Comparison of ENCODE assay signal across 12 cellular contexts in the genomic region with DNA sequence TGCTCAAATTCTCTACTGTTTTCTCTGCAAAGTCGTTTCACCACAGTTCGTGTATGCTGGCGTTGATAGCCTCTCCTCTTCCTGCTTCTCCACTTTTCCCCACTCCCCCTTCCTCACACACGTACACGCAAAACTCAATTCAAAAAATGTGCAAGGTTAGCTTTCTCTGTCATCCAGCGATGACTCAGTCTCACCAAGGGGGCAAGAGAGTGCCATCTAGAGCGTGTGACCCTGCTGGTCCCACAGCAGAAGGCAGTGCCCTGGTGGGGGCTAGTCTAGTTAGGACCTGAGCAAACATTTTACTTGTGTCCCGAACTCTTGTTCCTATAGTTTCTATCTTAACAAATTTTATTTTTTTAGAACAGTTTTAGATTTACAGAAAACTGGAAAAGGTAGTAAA.
DNase-seq lines count a peak whose midpoint lies in the region; ATAC-seq, FAIRE-seq and TF ChIP-seq lines count a peak whose summit lies in the region.
"Had no signal": no experiment of that assay in that cellular context is flagged by ENCODE, and none has a peak within 500 bp of the region (broad histone marks: within the 10 kb centered on the region; RNA-seq: fewer than 3 reads in every experiment).

No MANE protein-coding gene starts in this region.

- ATAC-seq in Right ventricle myocardium inferior (no peak), RWPE2 (ENCODE audit: low read depth) (no peak), GM12878 (no peak)
- peak; percentile 41 to 60 for ATAC-seq in stimulated activated naive B cell treated with anti-CD40 and anti-IgM and Interleukin-4, amounts not matched to agents 10 μg/mL and 1 μg/mL and 100 μg/mL, for 72 hours (replicated peaks)

- H4K20me1 ChIP-seq in GM12878 (ENCODE audit: control insufficient read depth, insufficient read depth) (no peaks in the 10 kb centered on the region), GM23248 (ENCODE audit: insufficient read depth) (no peaks in the 10 kb centered on the region)

- H3K9me2 ChIP-seq in GM23248 (ENCODE audit: insufficient read depth) = no peaks in the 10 kb centered on the region

- H3K36me3 ChIP-seq in left ventricle myocardium inferior (peaks cover 6% of the 10 kb centered on the region), RWPE2 (ENCODE audit: low read depth) (peaks cover 10% of the 10 kb centered on the region), GM12878 (ENCODE audit: control insufficient read depth in 2 of 2, insufficient read depth in 2 of 2, low read length in 1 of 2) (peaks cover 0 to 6% of the 10 kb centered on the region in 2 experiments; a peak in 3 of 4 replicates), GM23248 (ENCODE audit: low read depth) (no peaks in the 10 kb centered on the region)
- H3K36me3 ChIP-seq: uterus had no signal

- BruUV-seq in GM12878 (replicated peaks; lab: Mats Ljungman, UMichigan) = no TSS peak

- RAD21 ChIA-PET in GM12878 (lab: Charles Lee; ENCODE audit: unreplicated experiment) = no interaction called here

- WGBS in GM12878 (ENCODE audit: insufficient coverage, insufficient replicate concordance, low lambda C conversion rate, missing lambda C conversion rate) = 75% methylated on average over 8 of the region's 8 CpGs
- 69 to 77% methylated on average over 7 to 8 of the region's 8 CpGs for WGBS in GM23248 (ENCODE audit: low coverage in 1 of 2, low lambda C conversion rate in 2 of 2, missing lambda C conversion rate in 2 of 2), 2 experiments

- SMC1A ChIA-PET in GM12878 (lab: Charles Lee; ENCODE audit: uncharacterized antibody, unreplicated experiment) = no interaction called here

- H3K9me3 ChIP-seq in left ventricle myocardium inferior (replicated peaks) = no peaks in the 10 kb centered on the region
- no peaks in the 10 kb centered on the region for H3K9me3 ChIP-seq in RWPE2 (ENCODE audit: severe bottlenecking)
- H3K9me3 ChIP-seq in GM12878 (replicated peaks; ENCODE audit: control insufficient read depth, insufficient read depth, low read length) = no peaks in the 10 kb centered on the region
- H3K9me3 ChIP-seq in GM23248 (ENCODE audit: low read depth) = no peaks in the 10 kb centered on the region
- H3K9me3 ChIP-seq: uterus had no signal

- no peak overlapping the region for H3K27ac Mint-ChIP-seq in stimulated activated naive B cell treated with anti-CD40 and anti-IgM and Interleukin-4, amounts not matched to agents 10 μg/mL and 1 μg/mL and 100 μg/mL, for 72 hours

- H3K27me3 ChIP-seq in left ventricle myocardium inferior (ENCODE audit: low read depth) = no peaks in the 10 kb centered on the region
- H3K27me3 ChIP-seq in RWPE2 (ENCODE audit: insufficient read depth, poor library complexity, severe bottlenecking) = no peaks in the 10 kb centered on the region
- H3K27me3 ChIP-seq in GM12878 (replicated peaks in 1 of 2; ENCODE audit: control insufficient read depth in 2 of 2, insufficient read depth in 2 of 2, low read length in 1 of 2) = no peaks in the 10 kb centered on the region
- no peaks in the 10 kb centered on the region for H3K27me3 ChIP-seq in GM23248 (replicated peaks; ENCODE audit: insufficient read depth)
- H3K27me3 ChIP-seq: uterus had no signal

- H3F3A ChIP-seq in GM23248 (ENCODE audit: insufficient read depth) = no peaks in the 10 kb centered on the region

- H2AFZ ChIP-seq in GM12878 (ENCODE audit: control insufficient read depth, low read depth, low read length) = no peak overlapping the region
- H2AFZ ChIP-seq in GM23248 = no peak overlapping the region

- no peak for TF ChIP-seq RAD21 in GM12878 (IDR thresholded peaks at IDR 0.05; ENCODE audit: insufficient read depth, low read depth, low read length)

- POLR2A ChIA-PET in GM12878 (lab: Charles Lee) = no interaction called here

- TF ChIP-seq EP300 in GM12878 (IDR thresholded peaks at IDR 0.05; ENCODE audit: borderline replicate concordance in 1 of 2, control insufficient read depth in 1 of 2, low read depth in 2 of 2, low read length in 2 of 2) = no peak

- H3K4me2 ChIP-seq in GM12878 (ENCODE audit: control insufficient read depth, insufficient read depth) (no peak overlapping the region), GM23248 (ENCODE audit: unreplicated experiment) (no peak overlapping the region)

- in situ Hi-C loops in GM12878 (cut with MboI) = no loop called here
- in situ Hi-C loops in GM23248 (cut with MboI) = no loop called here

- peak; percentile 7 for DNase-seq in Right ventricle myocardium inferior (ENCODE audit: missing footprints)
- no peak for DNase-seq in left ventricle myocardium inferior
- peak; percentile 36 for DNase-seq in RWPE2 (ENCODE audit: low spot score)
- DNase-seq in GM12878 (ENCODE audit: low read depth, low spot score) = no peak
- no peak for DNase-seq in stimulated activated naive B cell treated with anti-CD40 and anti-IgM and Interleukin-4, amounts not matched to agents 10 μg/mL and 1 μg/mL and 100 μg/mL, for 72 hours
- DNase-seq in GM23248 = no peak
- DNase-seq in head of caudate nucleus = no peak
- DNase-seq in NCI-H1092 treated with DMSO at 0.1 percent for 48 hours (lab: John Stamatoyannopoulos, UW) = no peak
- DNase-seq: cortex of kidney, NCI-H510A treated with DMSO at 0.1 percent for 48 hours, uterus had no signal

- no peaks in the 10 kb centered on the region for H3K27me3 Mint-ChIP-seq in stimulated activated naive B cell treated with anti-CD40 and anti-IgM and Interleukin-4, amounts not matched to agents 10 μg/mL and 1 μg/mL and 100 μg/mL, for 72 hours

- no peak for FAIRE-seq in GM12878 (lab: Jason Lieb, UNC)

- H3K36me3 Mint-ChIP-seq in stimulated activated naive B cell treated with anti-CD40 and anti-IgM and Interleukin-4, amounts not matched to agents 10 μg/mL and 1 μg/mL and 100 μg/mL, for 72 hours = peaks cover 27 to 54% of the 10 kb centered on the region in 2 donors

- H3K9ac ChIP-seq in GM12878 (ENCODE audit: control insufficient read depth, insufficient read depth, low read length) = no peak overlapping the region
- H3K9ac ChIP-seq in GM23248 = no peak overlapping the region

- H3K4me1 Mint-ChIP-seq in stimulated activated naive B cell treated with anti-CD40 and anti-IgM and Interleukin-4, amounts not matched to agents 10 μg/mL and 1 μg/mL and 100 μg/mL, for 72 hours = peaks cover 38 to 60% of the 10 kb centered on the region in 2 donors

- TF ChIP-seq POLR2A in GM12878 (IDR thresholded peaks at IDR 0.05; ENCODE audit: low read depth, low read length) = no peak

- H3K27ac ChIP-seq in left ventricle myocardium inferior (replicated peaks) = no peak overlapping the region
- H3K27ac ChIP-seq in RWPE2 (ENCODE audit: poor library complexity, severe bottlenecking) = no peak overlapping the region
- H3K27ac ChIP-seq in GM12878 (ENCODE audit: control insufficient read depth, insufficient read depth) = no peak overlapping the region
- H3K27ac ChIP-seq in GM23248 = no peak overlapping the region
- H3K27ac ChIP-seq: uterus, VCaP had no signal

- H3K4me3 Mint-ChIP-seq in stimulated activated naive B cell treated with anti-CD40 and anti-IgM and Interleukin-4, amounts not matched to agents 10 μg/mL and 1 μg/mL and 100 μg/mL, for 72 hours = no peak overlapping the region

- H3K4me1 ChIP-seq in left ventricle myocardium inferior (peaks cover 36% of the 10 kb centered on the region), RWPE2 (ENCODE audit: insufficient read depth, poor library complexity, severe bottlenecking) (peaks cover 3% of the 10 kb centered on the region), GM12878 (ENCODE audit: control insufficient read depth, insufficient read depth, low read length) (no peaks in the 10 kb centered on the region), GM23248 (ENCODE audit: insufficient read depth) (peaks cover 9% of the 10 kb centered on the region)
- H3K4me1 ChIP-seq: uterus had no signal

- no peaks in the 10 kb centered on the region for H3K9me3 Mint-ChIP-seq in stimulated activated naive B cell treated with anti-CD40 and anti-IgM and Interleukin-4, amounts not matched to agents 10 μg/mL and 1 μg/mL and 100 μg/mL, for 72 hours

- H3K4me3 ChIP-seq in left ventricle myocardium inferior (no peak overlapping the region), RWPE2 (ENCODE audit: severe bottlenecking) (no peak overlapping the region), GM12878 (no peak overlapping the region), GM23248 (no peak overlapping the region)
- H3K4me3 ChIP-seq: uterus had no signal

- intact Hi-C loops in Right ventricle myocardium inferior (cut with DNase I) (no loop called here), left ventricle myocardium inferior (cut with micrococcal nuclease) (no loop called here), GM12878 (cut with micrococcal nuclease; ENCODE audit: unreplicated experiment) (no loop called here), head of caudate nucleus (cut with DNase I) (no loop called here)

- no peak for TF ChIP-seq CTCF in left ventricle myocardium inferior (IDR thresholded peaks at IDR 0.05; ENCODE audit: borderline replicate concordance)
- TF ChIP-seq CTCF in RWPE2 (IDR thresholded peaks at IDR 0.05; ENCODE audit: poor library complexity, severe bottlenecking) = no peak
- TF ChIP-seq CTCF in GM12878 (IDR thresholded peaks at IDR 0.05 in 2 of 3, conservative IDR thresholded peaks at IDR 0.05 in 1 of 3; ENCODE audit: control insufficient read depth in 2 of 3, extremely low read depth in 1 of 3, insufficient read depth in 1 of 3, low read depth in 3 of 3, low read length in 3 of 3) = no peak

- H3K79me2 ChIP-seq in GM12878 (ENCODE audit: control insufficient read depth, insufficient read depth, low read length) (no peaks in the 10 kb centered on the region), GM23248 (ENCODE audit: insufficient read depth) (no peaks in the 10 kb centered on the region)

- CTCF ChIA-PET in GM12878 (lab: Yijun Ruan, JAX) = no interaction called here

TF ChIP-seq in GM12878, 131 proteins besides CTCF, POLR2A, EP300 and RAD21:
- TF ChIP-seq BCL3 (IDR thresholded peaks at IDR 0.05; ENCODE audit: borderline replicate concordance, insufficient read depth, low read depth, low read length, poor library complexity, severe bottlenecking) = peak; percentile 36
- TF ChIP-seq DPF2 (IDR thresholded peaks at IDR 0.05) = no peak
TF ChIP-seq in GM12878: peak in this region for 1.

Comparison
In these comparisons a context has a peak if more than half of its experiments do, and no peak if none do; other contexts are left out.
1. DNase-seq: peak in Right ventricle myocardium inferior (single experiment) and RWPE2 (single experiment); none in left ventricle myocardium inferior (single experiment), GM12878 (single experiment), stimulated activated naive B cell treated with anti-CD40 and anti-IgM and Interleukin-4, amounts not matched to agents 10 μg/mL and 1 μg/mL and 100 μg/mL, for 72 hours (single experiment), GM23248 (single experiment), head of caudate nucleus (0 of 42) and NCI-H1092 treated with DMSO at 0.1 percent for 48 hours (single experiment).
2. ATAC-seq: peak in stimulated activated naive B cell treated with anti-CD40 and anti-IgM and Interleukin-4, amounts not matched to agents 10 μg/mL and 1 μg/mL and 100 μg/mL, for 72 hours (2 of 2); none in Right ventricle myocardium inferior (single experiment), RWPE2 (single experiment) and GM12878 (single experiment).